30 cellular contexts compared by ENCODE assay signal in the genomic region with DNA sequence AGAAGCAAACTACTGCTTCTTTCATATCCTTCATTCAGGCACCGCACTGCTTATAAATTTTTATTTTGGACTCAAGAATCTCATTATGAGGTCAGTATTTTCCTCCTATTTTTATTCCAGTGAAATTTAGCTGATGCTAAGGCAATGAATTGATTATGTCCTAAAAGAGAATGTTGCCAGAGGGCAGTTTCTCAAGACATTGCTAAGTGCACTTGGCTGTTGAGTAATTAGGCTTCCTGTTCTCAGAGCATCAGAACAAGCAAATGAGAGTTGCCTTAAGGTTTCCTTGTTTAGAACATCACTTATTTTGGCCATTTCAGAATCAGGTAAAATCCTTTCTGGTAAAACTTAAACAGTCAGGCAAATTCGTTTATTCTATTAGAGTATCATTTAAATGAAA.
"Had no signal": no experiment of that assay in that cellular context is flagged by ENCODE, and none has a peak within 500 bp of the region (broad histone marks: within the 10 kb centered on the region; RNA-seq: fewer than 3 reads in every experiment).

No MANE protein-coding gene starts in this region.

- ATAC-seq: activated CD4-positive, CD25-positive, alpha-beta regulatory T cell treated with anti-CD3 and anti-CD28 coated beads, Interleukin-2, amount 50 U/mL, for 24 hours; gastroesophageal sphincter; left colon; naive thymus-derived CD8-positive, alpha-beta T cell; right cardiac atrium; T-helper 17 cell had no signal

- H3K4me1 ChIP-seq: adrenal gland, spleen had no signal

- H3K9me3 Mint-ChIP-seq: endodermal cell, memory B cell, neural progenitor cell had no signal

- H3K36me3 ChIP-seq: adrenal gland, esophagus squamous epithelium, gastroesophageal sphincter, neural progenitor cell, spleen, transverse colon, WERI-Rb-1 had no signal

- H3K27me3 Mint-ChIP-seq: brain; dendritic cell treated with granulocyte-macrophage colony-stimulating factor and Interleukin-4, amounts not matched to agents 40 ng/mL and 50 ng/mL, for 4 days; T-helper 17 cell had no signal

- H3K9ac ChIP-seq: neural progenitor cell had no signal

- H3K27ac Mint-ChIP-seq: activated naive CD8-positive, alpha-beta T cell; brain; dendritic cell treated with granulocyte-macrophage colony-stimulating factor and Interleukin-4, amounts not matched to agents 40 ng/mL and 50 ng/mL, for 4 days; endodermal cell; memory B cell; naive thymus-derived CD8-positive, alpha-beta T cell; neural progenitor cell; T-helper 17 cell had no signal

- H3K9me3 ChIP-seq: adrenal gland, esophagus squamous epithelium, gastroesophageal sphincter, testis, transverse colon had no signal

- H3K27ac ChIP-seq: adrenal gland, hepatocyte, neural progenitor cell, testis, transverse colon, WERI-Rb-1 had no signal

- DNase-seq: activated CD4-positive, alpha-beta T cell treated with anti-CD3 and anti-CD28 coated beads for 48 hours; activated CD4-positive, alpha-beta T cell treated with anti-CD3 and anti-CD28 coated beads, Interleukin-2, amount 50 U/mL, for 48 hours; activated CD8-positive, alpha-beta memory T cell treated with anti-CD3 and anti-CD28 coated beads for 24 hours; activated effector memory CD4-positive, alpha-beta T cell treated with Interleukin-2 at 50 U/mL for 16 hours; activated naive CD4-positive, alpha-beta T cell treated with Interleukin-2 at 50 U/mL for 16 hours; adrenal gland; aorta; caudate nucleus; endodermal cell; esophagus squamous epithelium; kidney; left colon; naive thymus-derived CD8-positive, alpha-beta T cell; occipital lobe; right cardiac atrium; spleen; stimulated activated naive CD4-positive, alpha-beta T cell treated with Interleukin-2 at 50 U/mL for 16 hours; T-helper 17 cell; T1000; testis; transverse colon; WERI-Rb-1 had no signal

- H3K4me3 Mint-ChIP-seq: activated naive CD8-positive, alpha-beta T cell; brain; dendritic cell treated with granulocyte-macrophage colony-stimulating factor and Interleukin-4, amounts not matched to agents 40 ng/mL and 50 ng/mL, for 4 days; endodermal cell; memory B cell; naive thymus-derived CD8-positive, alpha-beta T cell; neural progenitor cell; T-helper 17 cell had no signal

- H3K36me3 Mint-ChIP-seq: activated naive CD8-positive, alpha-beta T cell; brain; memory B cell; naive thymus-derived CD8-positive, alpha-beta T cell; neural progenitor cell had no signal

- H3K4me3 ChIP-seq: adrenal gland, esophagus squamous epithelium, gastroesophageal sphincter, hepatocyte, neural progenitor cell, spleen, testis, transverse colon had no signal

- H3K27me3 ChIP-seq: adrenal gland, esophagus squamous epithelium, gastroesophageal sphincter, hepatocyte, neural progenitor cell, spleen, testis, transverse colon had no signal

- H3K4me1 Mint-ChIP-seq: endodermal cell; naive thymus-derived CD8-positive, alpha-beta T cell; T-helper 17 cell had no signal
